1 cellular context compared by ENCODE assay signal in genomic region chrX:53188763-53189162, GRCh38.
TF ChIP-seq lines count a peak whose summit lies in the region.

No MANE protein-coding gene starts in this region.

TF ChIP-seq in GM12878, 131 proteins besides CTCF, POLR2A, EP300 and RAD21 (continued from another document):
- no peak for TF ChIP-seq ELK1 (IDR thresholded peaks at IDR 0.05; ENCODE audit: low read depth, low read length)
- TF ChIP-seq, protein P1, sequence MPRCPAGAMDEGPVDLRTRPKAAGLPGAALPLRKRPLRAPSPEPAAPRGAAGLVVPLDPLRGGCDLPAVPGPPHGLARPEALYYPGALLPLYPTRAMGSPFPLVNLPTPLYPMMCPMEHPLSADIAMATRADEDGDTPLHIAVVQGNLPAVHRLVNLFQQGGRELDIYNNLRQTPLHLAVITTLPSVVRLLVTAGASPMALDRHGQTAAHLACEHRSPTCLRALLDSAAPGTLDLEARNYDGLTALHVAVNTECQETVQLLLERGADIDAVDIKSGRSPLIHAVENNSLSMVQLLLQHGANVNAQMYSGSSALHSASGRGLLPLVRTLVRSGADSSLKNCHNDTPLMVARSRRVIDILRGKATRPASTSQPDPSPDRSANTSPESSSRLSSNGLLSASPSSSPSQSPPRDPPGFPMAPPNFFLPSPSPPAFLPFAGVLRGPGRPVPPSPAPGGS (IDR thresholded peaks at IDR 0.05; ENCODE audit: borderline replicate concordance, insufficient read depth, low read depth, low read length, poor library complexity, severe bottlenecking): peak; percentile 9
- no peak for TF ChIP-seq MYC (IDR thresholded peaks at IDR 0.05; ENCODE audit: insufficient read depth, insufficient read length, insufficient replicate concordance, low read length, severe bottlenecking)
- no peak for TF ChIP-seq SIX5 (IDR thresholded peaks at IDR 0.05; ENCODE audit: low read depth, low read length, severe bottlenecking)
- 0 out of 2 replicates have a peak, but pooled peaks have one; percentile 29 for TF ChIP-seq MTA3 (IDR thresholded peaks at IDR 0.05; ENCODE audit: borderline replicate concordance, low read length)
- no peak for TF ChIP-seq BCL11A (IDR thresholded peaks at IDR 0.05; ENCODE audit: low read depth, low read length)
- no peak for TF ChIP-seq RFX5 (IDR thresholded peaks at IDR 0.05; ENCODE audit: low read depth, low read length)
- TF ChIP-seq, protein P2, sequence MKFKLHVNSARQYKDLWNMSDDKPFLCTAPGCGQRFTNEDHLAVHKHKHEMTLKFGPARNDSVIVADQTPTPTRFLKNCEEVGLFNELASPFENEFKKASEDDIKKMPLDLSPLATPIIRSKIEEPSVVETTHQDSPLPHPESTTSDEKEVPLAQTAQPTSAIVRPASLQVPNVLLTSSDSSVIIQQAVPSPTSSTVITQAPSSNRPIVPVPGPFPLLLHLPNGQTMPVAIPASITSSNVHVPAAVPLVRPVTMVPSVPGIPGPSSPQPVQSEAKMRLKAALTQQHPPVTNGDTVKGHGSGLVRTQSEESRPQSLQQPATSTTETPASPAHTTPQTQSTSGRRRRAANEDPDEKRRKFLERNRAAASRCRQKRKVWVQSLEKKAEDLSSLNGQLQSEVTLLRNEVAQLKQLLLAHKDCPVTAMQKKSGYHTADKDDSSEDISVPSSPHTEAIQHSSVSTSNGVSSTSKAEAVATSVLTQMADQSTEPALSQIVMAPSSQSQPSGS (IDR thresholded peaks at IDR 0.05; ENCODE audit: low read length): 0 out of 2 replicates have a peak, but pooled peaks have one; percentile 26
- TF ChIP-seq JUNB (IDR thresholded peaks at IDR 0.05): peak; percentile 70
- TF ChIP-seq FOS (IDR thresholded peaks at IDR 0.05; ENCODE audit: borderline replicate concordance, extremely low read depth, insufficient read length): no peak
